19 cellular contexts compared by ENCODE assay signal in genomic region chr2:223621901-223622300, GRCh38. TPM values are rescaled to one million over a fixed set of nuclear protein-coding genes. Genes with fewer than 3 reads are reported as not detected.
A peak's percentile ranks its signal among the peaks of the same experiment; 100 is the strongest.
DNase-seq lines count a peak whose midpoint lies in the region; TF ChIP-seq lines count a peak whose summit lies in the region.
"Had no signal": no experiment of that assay in that cellular context is flagged by ENCODE, and none has a peak within 500 bp of the region (broad histone marks: within the 10 kb centered on the region; RNA-seq: fewer than 3 reads in every experiment).

No MANE protein-coding gene starts in this region.

- no peak overlapping the region for H3K9ac ChIP-seq in parathyroid adenoma

- H3K79me2 ChIP-seq in parathyroid adenoma, result no peaks in the 10 kb centered on the region

- no peak for TF ChIP-seq CTCF in parathyroid adenoma (IDR thresholded peaks at IDR 0.05)

- no peaks in the 10 kb centered on the region for H3K27me3 ChIP-seq in parathyroid adenoma (ENCODE audit: control insufficient read depth, insufficient read depth, low read length)
- H3K27me3 ChIP-seq: MG63 had no signal

- peaks cover 31% of the 10 kb centered on the region for H3K4me1 ChIP-seq in parathyroid adenoma

- no peaks in the 10 kb centered on the region for H3K9me3 ChIP-seq in parathyroid adenoma (ENCODE audit: control insufficient read depth, low read length)
- H3K9me3 ChIP-seq: MG63 had no signal

- no peak overlapping the region for H3K4me2 ChIP-seq in parathyroid adenoma (ENCODE audit: low read length)

- H2AFZ ChIP-seq in parathyroid adenoma, result peak overlapping the region; percentile 63

- H3K27ac ChIP-seq in parathyroid adenoma, result peak overlapping the region; percentile 11

- no peak overlapping the region for H3K4me3 ChIP-seq in parathyroid adenoma (ENCODE audit: low read depth, low read length)
- H3K4me3 ChIP-seq: MG63 had no signal

- no peaks in the 10 kb centered on the region for H3K36me3 ChIP-seq in parathyroid adenoma (ENCODE audit: control insufficient read depth, insufficient read depth, low read length)
- H3K36me3 ChIP-seq: MG63 had no signal

- peak; percentile 9 for DNase-seq in ELF-1 (ENCODE audit: low read depth, low spot score)
- DNase-seq in NCI-H2227 (lab: John Stamatoyannopoulos, UW; ENCODE audit: unreplicated experiment), result peak; percentile 79
- peak; percentile 50 for DNase-seq in ecto neural progenitor cell (ENCODE audit: low spot score)
- DNase-seq in cerebellum (ENCODE audit: low spot score), result no peak
- DNase-seq in DMS79 (lab: John Stamatoyannopoulos, UW), result no peak
- DNase-seq in D341Med (ENCODE audit: low spot score), result no peak
- DNase-seq: C1 segment of cervical spinal cord; CD8-positive, alpha-beta memory T cell; H7; Kasumi-1; MG63; NCI-H1092; NCI-H1694; NCI-H2107; NCI-H526 treated with DMSO at 0.1 percent for 48 hours; NK-92 treated with Interleukin-12 subunit alpha and Interleukin-12 subunit beta, amount 100 ng/mL, for 24 hours; SW 1271 had no signal

RNA-seq across cellular contexts. Expression of gene SCG2, which starts 19.7 kb away (rescaled TPM):
- total RNA-seq in cerebellum, result 31.7 TPM
- total RNA-seq: CD8-positive, alpha-beta memory T cell; Right ventricle myocardium inferior had no signal

Comparison
In these comparisons a context has a peak if more than half of its experiments do, and no peak if none do; other contexts are left out.
1. DNase-seq: peak in ELF-1 (single experiment), NCI-H2227 (single experiment) and ecto neural progenitor cell (single experiment); none in cerebellum (single experiment), DMS79 (single experiment) and D341Med (single experiment).